Comparison of ENCODE assay signal across 21 cellular contexts in genomic region chr3:101146946-101147345, GRCh38.
DNase-seq lines count a peak whose midpoint lies in the region; ATAC-seq and TF ChIP-seq lines count a peak whose summit lies in the region.
"Had no signal": no experiment of that assay in that cellular context is flagged by ENCODE, and none has a peak within 500 bp of the region (broad histone marks: within the 10 kb centered on the region; RNA-seq: fewer than 3 reads in every experiment).

No MANE protein-coding gene starts in this region.

- intact Hi-C loops in Calu3 (cut with micrococcal nuclease; ENCODE audit: unreplicated experiment): no loop called here

- peaks cover 4% of the 10 kb centered on the region for H3K36me3 Mint-ChIP-seq in Calu3 (ENCODE audit: insufficient read depth, unreplicated experiment)
- H3K36me3 Mint-ChIP-seq: brain had no signal

- H3K27me3 Mint-ChIP-seq in Calu3 (ENCODE audit: unreplicated experiment): no peaks in the 10 kb centered on the region
- H3K27me3 Mint-ChIP-seq: brain, progenitor cell of endocrine pancreas had no signal

- H3K4me1 Mint-ChIP-seq in Calu3 (ENCODE audit: low read depth, unreplicated experiment): peaks cover 39% of the 10 kb centered on the region
- H3K4me1 Mint-ChIP-seq: brain had no signal

- no peak overlapping the region for H3K4me3 Mint-ChIP-seq in Calu3 (ENCODE audit: low read depth, unreplicated experiment)
- H3K4me3 Mint-ChIP-seq: brain; effector memory CD8-positive, alpha-beta T cell had no signal

- TF ChIP-seq CTCF in Calu3 (IDR thresholded peaks at IDR 0.05; ENCODE audit: unreplicated experiment): no peak

- CTCF ChIA-PET in Calu3 (lab: Charles Lee): no interaction called here

- no TSS peak for BruUV-seq in Calu3 (replicated peaks; lab: Mats Ljungman, UMichigan)

- DNase-seq in Calu3: no peak
- peak; percentile 83 for DNase-seq in MV-4-11 (lab: John Stamatoyannopoulos, UW)
- DNase-seq in SKM-1 treated with dmso at 0.1 percent for 144 hours (lab: John Stamatoyannopoulos, UW; ENCODE audit: unreplicated experiment): peak; percentile 7
- peak; percentile 48 for DNase-seq in dedifferentiated amniotic fluid mesenchymal stem cell (ENCODE audit: extremely low spot score)
- DNase-seq in C1 segment of cervical spinal cord (lab: John Stamatoyannopoulos, UW): no peak
- DNase-seq in activated CD4-positive, CD25-positive, alpha-beta regulatory T cell (lab: John Stamatoyannopoulos, UW): no peak
- DNase-seq: ACHN; activated effector memory CD4-positive, alpha-beta T cell treated with anti-CD3 and anti-CD28 coated beads, Interleukin-2, amount 50 U/mL, for 16 hours; effector memory CD8-positive, alpha-beta T cell; esophagus squamous epithelium; GOT3; KG1; NCI-H1092; NCI-H1930; NCI-H510A; NK-92 treated with Interleukin-12 subunit alpha and Interleukin-12 subunit beta, amount 100 ng/mL, for 24 hours; uterus had no signal

- H3K9me3 Mint-ChIP-seq in Calu3 (ENCODE audit: low read depth, unreplicated experiment): no peaks in the 10 kb centered on the region
- H3K9me3 Mint-ChIP-seq: brain; effector memory CD8-positive, alpha-beta T cell had no signal

- no peak for ATAC-seq in GM21360 (IDR thresholded peaks at IDR 0.05; ENCODE audit: unreplicated experiment)
- no peak for ATAC-seq in HG02763 (IDR thresholded peaks at IDR 0.05; ENCODE audit: unreplicated experiment)
- ATAC-seq: effector memory CD8-positive, alpha-beta T cell had no signal

- peak overlapping the region; percentile 37 for H3K27ac Mint-ChIP-seq in Calu3 (ENCODE audit: unreplicated experiment)
- H3K27ac Mint-ChIP-seq: brain; effector memory CD8-positive, alpha-beta T cell; progenitor cell of endocrine pancreas had no signal

Comparison
In these comparisons a context has a peak if more than half of its experiments do, and no peak if none do; other contexts are left out.
1. DNase-seq: peak in MV-4-11 (single experiment), SKM-1 treated with dmso at 0.1 percent for 144 hours (single experiment) and dedifferentiated amniotic fluid mesenchymal stem cell (single experiment); none in Calu3 (single experiment), C1 segment of cervical spinal cord (0 of 14) and activated CD4-positive, CD25-positive, alpha-beta regulatory T cell (0 of 4).